Comparison of ENCODE assay signal across 17 cellular contexts in the genomic region with DNA sequence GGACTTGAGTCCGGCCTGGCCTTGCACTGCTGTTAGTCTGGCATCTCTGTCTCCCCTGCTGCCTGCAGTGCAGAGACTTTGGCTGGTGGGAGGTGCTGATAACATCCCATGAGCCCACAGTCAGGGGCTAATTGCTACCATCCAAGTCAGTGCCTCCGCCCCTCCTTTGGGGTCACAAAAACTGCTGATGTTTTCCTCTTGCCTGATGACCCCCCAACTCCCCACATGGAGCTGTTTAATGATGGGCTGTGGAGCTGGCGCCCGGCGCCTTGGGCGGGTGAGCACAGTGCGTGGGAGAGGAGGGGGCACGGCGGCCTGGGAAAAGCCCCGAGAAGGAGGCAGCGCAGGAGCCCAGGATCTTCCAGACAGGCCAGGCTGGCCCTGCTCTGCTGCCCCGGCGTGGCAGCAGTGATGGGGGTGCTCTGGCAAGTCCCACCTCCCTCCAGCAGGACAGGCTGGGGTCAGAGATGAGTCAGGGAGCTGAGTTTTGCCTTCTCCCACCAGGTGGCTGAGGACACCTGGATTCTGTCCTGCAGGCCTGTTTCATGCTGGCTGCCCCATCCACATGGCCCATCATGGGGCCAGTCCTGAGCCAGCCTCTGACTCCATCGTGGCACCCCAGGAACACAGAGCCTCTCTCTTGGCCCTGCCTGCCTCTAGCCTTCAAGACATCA. TPM values are rescaled to one million over a fixed set of nuclear protein-coding genes. Genes with fewer than 3 reads are reported as not detected.
DNase-seq lines count a peak whose midpoint lies in the region; ATAC-seq and TF ChIP-seq lines count a peak whose summit lies in the region.
"Had no signal": no experiment of that assay in that cellular context is flagged by ENCODE, and none has a peak within 500 bp of the region (broad histone marks: within the 10 kb centered on the region; RNA-seq: fewer than 3 reads in every experiment).

No MANE protein-coding gene starts in this region.

- DNase-seq in NCI-H2227 treated with DMSO at 0.1 percent for 48 hours (lab: John Stamatoyannopoulos, UW): peak; percentile 31
- no peak for DNase-seq in endothelial cell (ENCODE audit: low spot score)
- no peak for DNase-seq in natural killer cell
- no peak for DNase-seq in NCI-H526 treated with DMSO at 0.1 percent for 48 hours (lab: John Stamatoyannopoulos, UW)
- DNase-seq in amniotic stem cell (lab: John Stamatoyannopoulos, UW): no peak
- DNase-seq in DMS 273 (lab: John Stamatoyannopoulos, UW; ENCODE audit: unreplicated experiment): no peak
- DNase-seq: activated CD4-positive, alpha-beta T cell treated with anti-CD3 and anti-CD28 coated beads, Interleukin-2, amount 50 U/mL, for 1 hour; activated T-cell treated with anti-CD3 and anti-CD28 coated beads for 4 hours; hypothalamus; KG1; left lung; stimulated activated CD4-positive, alpha-beta T cell treated with anti-CD3 and anti-CD28 coated beads, Interleukin-15, amount 100 ng/mL, for 24 hours; stomach had no signal

- no peak overlapping the region for H3K4me3 Mint-ChIP-seq in endothelial cell (ENCODE audit: unreplicated experiment)
- peak overlapping the region; percentile 56 for H3K4me3 Mint-ChIP-seq in natural killer cell
- H3K4me3 Mint-ChIP-seq: activated naive CD4-positive, alpha-beta T cell treated with anti-CD3 and anti-CD28 coated beads, Interleukin-2, amount 50 U/mL, for 24 hours had no signal

- peak overlapping the region; percentile 50 for H3K9ac ChIP-seq in BLaER1
- H3K9ac ChIP-seq: GM23248 had no signal

- H3K4me1 Mint-ChIP-seq in endothelial cell (ENCODE audit: unreplicated experiment) (peaks cover 42% of the 10 kb centered on the region), natural killer cell (peaks cover 33 to 56% of the 10 kb centered on the region in 2 donors)
- H3K4me1 Mint-ChIP-seq: activated naive CD4-positive, alpha-beta T cell treated with anti-CD3 and anti-CD28 coated beads, Interleukin-2, amount 50 U/mL, for 24 hours had no signal

- H3K9me3 ChIP-seq in BLaER1: no peaks in the 10 kb centered on the region
- H3K9me3 ChIP-seq: left lung, stomach had no signal

- H3K36me3 Mint-ChIP-seq in endothelial cell (ENCODE audit: low read depth, unreplicated experiment) (no peaks in the 10 kb centered on the region), natural killer cell (no peaks in the 10 kb centered on the region)
- H3K36me3 Mint-ChIP-seq: activated naive CD4-positive, alpha-beta T cell treated with anti-CD3 and anti-CD28 coated beads, Interleukin-2, amount 50 U/mL, for 24 hours had no signal

- H3K4me3 ChIP-seq in BLaER1: no peak overlapping the region
- H3K4me3 ChIP-seq: GM23248, left lung, stomach had no signal

- peaks cover 79% of the 10 kb centered on the region for H4K20me1 ChIP-seq in BLaER1

- ATAC-seq in natural killer cell (peak in 1 of 3 donors; percentile 14), HG02678 (IDR thresholded peaks at IDR 0.05; ENCODE audit: unreplicated experiment) (no peak)

- H3K4me2 ChIP-seq in BLaER1: peak overlapping the region; percentile 76

- intact Hi-C loops in natural killer cell (cut with micrococcal nuclease): no loop called here

- H3K27me3 Mint-ChIP-seq in endothelial cell (ENCODE audit: unreplicated experiment) (peaks cover 10% of the 10 kb centered on the region), natural killer cell (ENCODE audit: low read depth in 2 of 2) (peaks cover 34 to 67% of the 10 kb centered on the region in 2 donors)
- H3K27me3 Mint-ChIP-seq: activated naive CD4-positive, alpha-beta T cell treated with anti-CD3 and anti-CD28 coated beads, Interleukin-2, amount 50 U/mL, for 24 hours had no signal

- H3K36me3 ChIP-seq in BLaER1: no peaks in the 10 kb centered on the region
- H3K36me3 ChIP-seq: left lung, stomach had no signal

- H3K27me3 ChIP-seq in BLaER1: no peaks in the 10 kb centered on the region
- H3K27me3 ChIP-seq: left lung, stomach had no signal

- H3K4me1 ChIP-seq in BLaER1: peaks cover 96% of the 10 kb centered on the region

- H3K27ac ChIP-seq in BLaER1: peak overlapping the region; percentile 50; the same call in 1 of the 2 replicates
- H3K27ac ChIP-seq: GM23248, left lung, stomach had no signal

- H3K27ac Mint-ChIP-seq in endothelial cell (ENCODE audit: unreplicated experiment) (peak overlapping the region; percentile 72), natural killer cell (peak overlapping the region in 1 of 2 donors; percentile 12)

- H3K9me3 Mint-ChIP-seq in endothelial cell (ENCODE audit: unreplicated experiment): no peaks in the 10 kb centered on the region
- H3K9me3 Mint-ChIP-seq in natural killer cell: no peaks in the 10 kb centered on the region
- H3K9me3 Mint-ChIP-seq: activated naive CD4-positive, alpha-beta T cell treated with anti-CD3 and anti-CD28 coated beads, Interleukin-2, amount 50 U/mL, for 24 hours had no signal

- TF ChIP-seq CTCF in endothelial cell (IDR thresholded peaks at IDR 0.05; ENCODE audit: unreplicated experiment) (no peak), natural killer cell (IDR thresholded peaks at IDR 0.05) (no peak)

RNA-seq across cellular contexts. Expression of a gene that starts 43.8 kb away (rescaled TPM):
- total RNA-seq in endothelial cell (ENCODE audit: unreplicated experiment): 17.9 TPM
- 10 to 100 TPM in 1 of 3 donors, 1 to 10 TPM in 2; 5.8 to 18.8 (median 7.8) TPM for total RNA-seq in natural killer cell
